ENCODE assay signal across 34 cellular contexts in genomic region chr10:48946891-48947500, GRCh38. TPM values are rescaled to one million over a fixed set of nuclear protein-coding genes. Genes with fewer than 3 reads are reported as not detected.
DNase-seq lines count a peak whose midpoint lies in the region; ATAC-seq, FAIRE-seq and TF ChIP-seq lines count a peak whose summit lies in the region.
"Had no signal": no experiment of that assay in that cellular context is flagged by ENCODE, and none has a peak within 500 bp of the region (broad histone marks: within the 10 kb centered on the region; RNA-seq: fewer than 3 reads in every experiment).

No MANE protein-coding gene starts in this region.

- H3K27ac ChIP-seq in prostate gland: no peak overlapping the region
- H3K27ac ChIP-seq: BLaER1, GM23248, PC-9, VCaP had no signal

- FAIRE-seq in bronchial epithelial cell (lab: Jason Lieb, UNC): no peak
- FAIRE-seq: GM18507 had no signal

- 67% methylated on average over 12 of the region's 12 CpGs for WGBS in prostate gland

- H3K4me3 ChIP-seq in bronchial epithelial cell (ENCODE audit: low read depth, low read length): no peak overlapping the region
- H3K4me3 ChIP-seq in prostate gland: no peak overlapping the region
- no peak overlapping the region for H3K4me3 ChIP-seq in foreskin fibroblast (ENCODE audit: low read depth in 1 of 2, low read length in 2 of 2)
- H3K4me3 ChIP-seq: ascending aorta, BLaER1, GM23248, heart right ventricle, PC-9, smooth muscle cell had no signal

- intact Hi-C loops in prostate gland (cut with DNase I): no loop called here

- no peaks in the 10 kb centered on the region for H3K4me1 ChIP-seq in prostate gland (replicated peaks)
- H3K4me1 ChIP-seq: BLaER1 had no signal

- DNase-seq in HT1080 (ENCODE audit: low read depth) (peak; percentile 62), bronchial epithelial cell (ENCODE audit: low read depth) (peak; percentile 39), kidney tubule cell (ENCODE audit: low spot score) (peak; percentile 13), smooth muscle cell of the brain vasculature (ENCODE audit: low read depth, low spot score) (peak; percentile 26), prostate gland (ENCODE audit: low spot score) (no peak), GM20000 (ENCODE audit: low spot score) (no peak), foreskin fibroblast (no peak)
- DNase-seq: activated CD4-positive, alpha-beta T cell treated with anti-CD3 and anti-CD28 coated beads for 48 hours; activated CD8-positive, alpha-beta memory T cell treated with anti-CD3 and anti-CD28 coated beads for 24 hours; activated effector memory CD4-positive, alpha-beta T cell treated with Interleukin-2 at 50 U/mL for 16 hours; activated naive CD8-positive, alpha-beta T cell treated with anti-CD3 and anti-CD28 coated beads for 36 hours; DMS53; GDM1; GM23248; heart right ventricle; left colon; mesendoderm; NCI-H1105; NCI-H2029; NCI-H524 treated with DMSO at 0.1 percent for 48 hours; NK-92 treated with Interleukin-12 subunit alpha and Interleukin-12 subunit beta, amount 100 ng/mL, for 24 hours; PC-9; retina; SHP77; stimulated activated CD4-positive, alpha-beta T cell treated with anti-CD3 and anti-CD28 coated beads, Interleukin-2, amount 100 ng/mL, for 24 hours; trophoblast cell had no signal

- TF ChIP-seq POLR2A in prostate gland (IDR thresholded peaks at IDR 0.05): no peak

- H3K9me3 ChIP-seq in prostate gland: no peaks in the 10 kb centered on the region
- H3K9me3 ChIP-seq: ascending aorta, BLaER1, heart right ventricle had no signal

- H3K36me3 ChIP-seq in bronchial epithelial cell (ENCODE audit: control insufficient read depth, insufficient read depth, low read length): no peaks in the 10 kb centered on the region
- no peaks in the 10 kb centered on the region for H3K36me3 ChIP-seq in prostate gland
- H3K36me3 ChIP-seq: ascending aorta, BLaER1 had no signal

- TF ChIP-seq CTCF in bronchial epithelial cell (IDR thresholded peaks at IDR 0.05; ENCODE audit: insufficient read depth, low read length, severe bottlenecking) (no peak), prostate gland (IDR thresholded peaks at IDR 0.05) (no peak), GM20000 (IDR thresholded peaks at IDR 0.05; ENCODE audit: extremely low read depth, missing control alignments) (no peak), foreskin fibroblast (IDR thresholded peaks at IDR 0.05; ENCODE audit: low read depth, low read length) (no peak)

- peaks cover 2% of the 10 kb centered on the region for H3K27me3 ChIP-seq in bronchial epithelial cell (ENCODE audit: control insufficient read depth, insufficient read depth, low read length)
- H3K27me3 ChIP-seq in prostate gland (replicated peaks; ENCODE audit: insufficient read depth): no peaks in the 10 kb centered on the region
- H3K27me3 ChIP-seq: ascending aorta, BLaER1, heart right ventricle had no signal

- no peak for ATAC-seq in HG02759 (IDR thresholded peaks at IDR 0.05; ENCODE audit: unreplicated experiment)

RNA-seq across cellular contexts. Expression of gene LRRC18, which starts 7.4 kb away (rescaled TPM):
- total RNA-seq in HT1080 (2014; rRNA removed; shearing (Covaris generic)): 0.59 and 0.70 TPM in 2 replicates
- polyA plus RNA-seq in HT1080 (2015; cell fraction: cytosol; rRNA removed): not detected in 2 replicates
- polyA plus RNA-seq in HT1080 (2015; cell fraction: nucleus; rRNA removed): not detected in 2 replicates
- not detected in 2 replicates for total RNA-seq in bronchial epithelial cell
- 1 to 10 TPM in 1 of 2 donors, not detected in 1; 2.6 TPM for total RNA-seq in prostate gland
- total RNA-seq: activated naive CD8-positive, alpha-beta T cell treated with anti-CD3 and anti-CD28 coated beads for 36 hours; ascending aorta; chondrocyte; GM23248; left colon; omental fat pad; PC-9; smooth muscle cell had no signal
- polyA plus RNA-seq: GM23248, heart right ventricle, smooth muscle cell had no signal

Comparison
In these comparisons a context has a peak if more than half of its experiments do, and no peak if none do; other contexts are left out.
1. DNase-seq: peak in HT1080 (single experiment), bronchial epithelial cell (single experiment), kidney tubule cell (single experiment) and smooth muscle cell of the brain vasculature (single experiment); none in prostate gland (single experiment), GM20000 (single experiment) and foreskin fibroblast (0 of 2).